In genomic region chr14:33972522-33973162, GRCh38 we compare ENCODE assay signal across 1 cellular context.
TF ChIP-seq lines count a peak whose summit lies in the region.

No MANE protein-coding gene starts in this region.

TF ChIP-seq in GM23338, 12 proteins besides CTCF, POLR2A, EP300 and RAD21 (continued from another document):
- TF ChIP-seq ZNF462 (CRISPR knock-in tag; IDR thresholded peaks at IDR 0.05) (no peak), NANOG (IDR thresholded peaks at IDR 0.05; ENCODE audit: borderline replicate concordance) (no peak), ETS1 (IDR thresholded peaks at IDR 0.05) (no peak), EZH2 (IDR thresholded peaks at IDR 0.05; ENCODE audit: low read depth, unreplicated experiment) (no peak), POLR2AphosphoS5 (IDR thresholded peaks at IDR 0.05; ENCODE audit: low read depth) (no peak), ZNF331 (CRISPR knock-in tag; IDR thresholded peaks at IDR 0.05; ENCODE audit: low read depth) (no peak)
